8 cellular contexts compared by ENCODE assay signal in genomic region chr2:31170071-31170698, GRCh38. TPM values are rescaled to one million over a fixed set of nuclear protein-coding genes. Genes with fewer than 3 reads are reported as not detected.
A peak's percentile ranks its signal among the peaks of the same experiment; 100 is the strongest.
DNase-seq lines count a peak whose midpoint lies in the region; ATAC-seq and TF ChIP-seq lines count a peak whose summit lies in the region.

No MANE protein-coding gene starts in this region.

- no peak overlapping the region for H3K4me3 ChIP-seq in right lobe of liver

- H3K27ac ChIP-seq in right lobe of liver = no peak overlapping the region

- H3K36me3 ChIP-seq in right lobe of liver = no peaks in the 10 kb centered on the region

- intact Hi-C loops in right lobe of liver (cut with DNase I) = loop anchor here in 1 of 2 donors (10.0 kb wide), 1 partner anchor 455 kb away; no protein-coding TSS in a partner anchor

- H3K27me3 ChIP-seq in right lobe of liver = no peaks in the 10 kb centered on the region

- no peaks in the 10 kb centered on the region for H3K4me1 ChIP-seq in right lobe of liver

- TF ChIP-seq CTCF in right lobe of liver (IDR thresholded peaks at IDR 0.05) = peak; percentile 89 to 93 (median 90)

- 0% methylated on average over 1 of the region's 4 CpGs for WGBS in right lobe of liver (ENCODE audit: insufficient coverage, low coverage, low lambda C conversion rate, missing lambda C conversion rate)

- ATAC-seq in HG02973 (IDR thresholded peaks at IDR 0.05; ENCODE audit: unreplicated experiment) = peak; percentile 75
- ATAC-seq in right lobe of liver = peak; percentile 95 to 100 (median 96)

- no peak for TF ChIP-seq POLR2A in right lobe of liver (IDR thresholded peaks at IDR 0.05)

- H3K9me3 ChIP-seq in right lobe of liver = no peaks in the 10 kb centered on the region

- DNase-seq in NK-92 treated with Interleukin-12 subunit alpha and Interleukin-12 subunit beta, amount 100 ng/mL, for 24 hours (lab: John Stamatoyannopoulos, UW) = peak; percentile 18
- DNase-seq in NK-92 (lab: John Stamatoyannopoulos, UW; ENCODE audit: unreplicated experiment) (no peak), NCI-H2107 treated with DMSO at 0.1 percent for 48 hours (lab: John Stamatoyannopoulos, UW; ENCODE audit: unreplicated experiment) (peak; percentile 22), dermis blood vessel endothelial cell (peak; percentile 76), right lobe of liver (peak; percentile 52 to 67 (median 62))
- DNase-seq in activated CD4-positive, alpha-beta T cell treated with anti-CD3 and anti-CD28 coated beads for 4 hours = peak; percentile 25 to 28
- peak; percentile 14 to 32 (median 28) for DNase-seq in stimulated activated CD4-positive, alpha-beta T cell treated with anti-CD3 and anti-CD28 coated beads, TNF-alpha, amount 100 ng/mL, for 48 hours (ENCODE audit: low read depth in 3 of 3)

RNA-seq across cellular contexts. Expression of gene GALNT14, which starts 31.9 kb away (rescaled TPM):
- total RNA-seq in dermis blood vessel endothelial cell = 0.56 and 1.7 TPM in 2 replicates
- total RNA-seq in right lobe of liver = 1 to 10 TPM in 3 of 6 experiments, under 1 TPM in 3; 0.37 to 2.8 (median 1.0) TPM

RNA-seq across cellular contexts. Expression of gene CAPN14, which starts 47.1 kb away (rescaled TPM):
- total RNA-seq in dermis blood vessel endothelial cell (0.05 TPM in 1 of 2 replicates, not detected in the other), right lobe of liver (under 1 TPM in 1 of 6 experiments, not detected in 5; 0.12 TPM)
